In genomic region chr13:40667622-40667978, GRCh38 we compare ENCODE assay signal across 9 cellular contexts. TPM values are rescaled to one million over a fixed set of nuclear protein-coding genes. Genes with fewer than 3 reads are reported as not detected.
DNase-seq lines count a peak whose midpoint lies in the region; ATAC-seq, FAIRE-seq and TF ChIP-seq lines count a peak whose summit lies in the region.
"Had no signal": no experiment of that assay in that cellular context is flagged by ENCODE, and none has a peak within 500 bp of the region (broad histone marks: within the 10 kb centered on the region; RNA-seq: fewer than 3 reads in every experiment).

No MANE protein-coding gene starts in this region.

- peak overlapping the region; percentile 90; the same call in 1 of the 2 replicates for H2AFZ ChIP-seq in SK-N-SH (ENCODE audit: low read depth)
- H2AFZ ChIP-seq in GM12878 (ENCODE audit: control insufficient read depth, low read depth, low read length) = peak overlapping the region; percentile 7; the same call in 1 of the 2 replicates

- WGBS in SK-N-SH (ENCODE audit: low lambda C conversion rate) = 62% methylated on average over 5 of the region's 5 CpGs
- WGBS in GM12878 (ENCODE audit: insufficient coverage, insufficient replicate concordance, low lambda C conversion rate, missing lambda C conversion rate) = 0% methylated on average over 5 of the region's 5 CpGs
- WGBS in testis, 2 donors = 10 to 17% methylated on average over 5 of the region's 5 CpGs

- POLR2A ChIA-PET in SK-N-SH (lab: Yijun Ruan, JAX) = no interaction called here
- POLR2A ChIA-PET in GM12878 (lab: Charles Lee) = interaction anchor here (0.5 kb wide), 1 partner anchor 12 kb away, joined by 8 read pairs; no protein-coding TSS in a partner anchor

- peak overlapping the region; percentile 76 for H3K4me2 ChIP-seq in SK-N-SH
- H3K4me2 ChIP-seq in GM12878 (ENCODE audit: control insufficient read depth, insufficient read depth) = peak overlapping the region; percentile 72

- H3K27me3 ChIP-seq in SK-N-SH (ENCODE audit: insufficient read depth) = no peaks in the 10 kb centered on the region
- no peaks in the 10 kb centered on the region for H3K27me3 ChIP-seq in GM12878 (replicated peaks in 1 of 2; ENCODE audit: control insufficient read depth in 2 of 2, insufficient read depth in 2 of 2, low read length in 1 of 2)
- H3K27me3 ChIP-seq in left lung = no peaks in the 10 kb centered on the region
- H3K27me3 ChIP-seq in testis = no peaks in the 10 kb centered on the region

- SMC1A ChIA-PET in GM12878 (lab: Charles Lee; ENCODE audit: uncharacterized antibody, unreplicated experiment) = interaction anchor here (0.6 to 4.4 kb wide), 11 partner anchors 12 to 600 kb away, joined by 3 to 39 read pairs (median 4); no protein-coding TSS in a partner anchor

- TF ChIP-seq CTCF in SK-N-SH (IDR thresholded peaks at IDR 0.05) (no peak), GM12878 (IDR thresholded peaks at IDR 0.05 in 2 of 3, conservative IDR thresholded peaks at IDR 0.05 in 1 of 3; ENCODE audit: control insufficient read depth in 2 of 3, extremely low read depth in 1 of 3, insufficient read depth in 1 of 3, low read depth in 3 of 3, low read length in 3 of 3) (no peak), left lung (IDR thresholded peaks at IDR 0.05) (no peak), testis (IDR thresholded peaks at IDR 0.05) (no peak)

- CTCF ChIA-PET in SK-N-SH (lab: Yijun Ruan, JAX) = interaction anchor here (0.6 to 1.8 kb wide), 4 partner anchors 8 to 293 kb away, joined by 3 to 10 read pairs (median 3); no protein-coding TSS in a partner anchor
- CTCF ChIA-PET in GM12878 (lab: Yijun Ruan, JAX) = interaction anchor here (0.6 to 3.6 kb wide), 13 partner anchors 12 to 642 kb away, joined by 3 to 63 read pairs (median 3); no protein-coding TSS in a partner anchor

- H3K79me2 ChIP-seq in SK-N-SH (ENCODE audit: insufficient read depth) (peaks cover 19% of the 10 kb centered on the region), GM12878 (ENCODE audit: control insufficient read depth, insufficient read depth, low read length) (peaks cover 27% of the 10 kb centered on the region)

- H3K9ac ChIP-seq in SK-N-SH = peak overlapping the region; percentile 57; the same call in 1 of the 2 replicates
- peak overlapping the region; percentile 28; the same call in 1 of the 2 replicates for H3K9ac ChIP-seq in GM12878 (ENCODE audit: control insufficient read depth, insufficient read depth, low read length)

- H3K9me3 ChIP-seq in SK-N-SH (no peaks in the 10 kb centered on the region), GM12878 (replicated peaks; ENCODE audit: control insufficient read depth, insufficient read depth, low read length) (no peaks in the 10 kb centered on the region), left lung (no peaks in the 10 kb centered on the region), testis (no peaks in the 10 kb centered on the region)

- H3K9me2 ChIP-seq in SK-N-SH = no peaks in the 10 kb centered on the region

- intact Hi-C loops in GM12878 (cut with micrococcal nuclease; ENCODE audit: unreplicated experiment) (loop anchor here (5.0 kb wide), 1 partner anchor 110 kb away; no protein-coding TSS in a partner anchor), left lung (cut with DNase I) (no loop called here), testis (cut with DNase I; ENCODE audit: low total_unique reads) (loop anchor here (10.0 kb wide), 1 partner anchor 433 kb away; no protein-coding TSS in a partner anchor)

- RAD21 ChIA-PET in GM12878 (lab: Charles Lee; ENCODE audit: unreplicated experiment) = interaction anchor here (1.0 to 2.1 kb wide), 10 partner anchors 11 to 607 kb away, joined by 3 to 17 read pairs (median 4); no protein-coding TSS in a partner anchor

- TF ChIP-seq EP300 in SK-N-SH (IDR thresholded peaks at IDR 0.05; ENCODE audit: borderline replicate concordance in 1 of 2, low read depth in 1 of 2, low read length in 1 of 2) = no peak
- no peak for TF ChIP-seq EP300 in GM12878 (IDR thresholded peaks at IDR 0.05; ENCODE audit: borderline replicate concordance in 1 of 2, control insufficient read depth in 1 of 2, low read depth in 2 of 2, low read length in 2 of 2)

- peaks cover 6% of the 10 kb centered on the region for H3F3A ChIP-seq in SK-N-SH (replicated peaks; ENCODE audit: insufficient read depth)

- H3K4me1 ChIP-seq in SK-N-SH (ENCODE audit: control insufficient read depth in 1 of 2, insufficient read depth in 2 of 2, low read depth in 1 of 2, low read length in 1 of 2) = peaks cover 7 to 10% of the 10 kb centered on the region in 2 experiments; a peak in 3 of 4 replicates
- H3K4me1 ChIP-seq in GM12878 (ENCODE audit: control insufficient read depth, insufficient read depth, low read length) = peaks cover 6% of the 10 kb centered on the region
- H3K4me1 ChIP-seq in left lung = peaks cover 11 to 31% of the 10 kb centered on the region in 2 donors
- peaks cover 18% of the 10 kb centered on the region for H3K4me1 ChIP-seq in testis

- TF ChIP-seq RAD21 in SK-N-SH (IDR thresholded peaks at IDR 0.05; ENCODE audit: low read length) (no peak), GM12878 (IDR thresholded peaks at IDR 0.05; ENCODE audit: insufficient read depth, low read depth, low read length) (no peak)

- H3K27ac ChIP-seq in SK-N-SH (ENCODE audit: low read depth in 2 of 2, low read length in 1 of 2) (no peak overlapping the region), GM12878 (ENCODE audit: control insufficient read depth, insufficient read depth) (no peak overlapping the region), left lung (peak overlapping the region; percentile 97 to 98), testis (peak overlapping the region; percentile 82 to 99)
- H3K27ac ChIP-seq: 22Rv1 had no signal

- ATAC-seq in SK-N-SH treated with all-trans-retinoic acid at 6 μM for 48 hours (no peak), GM12878 (no peak), left lung (no peak), HG02970 (IDR thresholded peaks at IDR 0.05; ENCODE audit: low FRiP score, unreplicated experiment) (no peak), HG03196 (IDR thresholded peaks at IDR 0.05; ENCODE audit: unreplicated experiment) (no peak), GM18519 (IDR thresholded peaks at IDR 0.05; ENCODE audit: low FRiP score, unreplicated experiment) (no peak)

- H3K4me3 ChIP-seq in SK-N-SH (ENCODE audit: low read depth in 2 of 2, low read length in 1 of 2) (peak overlapping the region; percentile 71 to 81), GM12878 (peak overlapping the region; percentile 92), left lung (peak overlapping the region; percentile 73 to 93), testis (peak overlapping the region; percentile 91 to 95)

- H4K20me1 ChIP-seq in SK-N-SH (ENCODE audit: insufficient read depth) (no peaks in the 10 kb centered on the region), GM12878 (ENCODE audit: control insufficient read depth, insufficient read depth) (no peaks in the 10 kb centered on the region)

- FAIRE-seq in GM12878 (lab: Jason Lieb, UNC) = no peak

- in situ Hi-C loops in GM12878 (cut with MboI) = no loop called here

- DNase-seq in SK-N-SH (no peak), GM12878 (ENCODE audit: low read depth, low spot score) (no peak), left lung (no peak), testis (no peak)

- no TSS peak for BruUV-seq in GM12878 (replicated peaks; lab: Mats Ljungman, UMichigan)

- TF ChIP-seq POLR2A in GM12878 (IDR thresholded peaks at IDR 0.05; ENCODE audit: low read depth, low read length) (no peak), testis (IDR thresholded peaks at IDR 0.05) (no peak)

- H3K36me3 ChIP-seq in SK-N-SH (replicated peaks in 1 of 2; ENCODE audit: control insufficient read depth in 1 of 2, insufficient read depth in 2 of 2, low read length in 1 of 2) (no peaks in the 10 kb centered on the region), GM12878 (ENCODE audit: control insufficient read depth in 2 of 2, insufficient read depth in 2 of 2, low read length in 1 of 2) (no peaks in the 10 kb centered on the region), left lung (no peaks in the 10 kb centered on the region), testis (ENCODE audit: low read depth, missing control alignments) (no peaks in the 10 kb centered on the region)

TF ChIP-seq in SK-N-SH, 30 proteins besides CTCF, POLR2A, EP300 and RAD21 (continues in another document):
- no peak for TF ChIP-seq JUND (IDR thresholded peaks at IDR 0.05)

TF ChIP-seq in SK-N-SH treated with all-trans-retinoic acid at 6 μM for 48 hours, 23 proteins besides CTCF, POLR2A, EP300 and RAD21 (continues in another document):
- no peak for TF ChIP-seq PPARA (CRISPR knock-in tag; IDR thresholded peaks at IDR 0.05; ENCODE audit: borderline replicate concordance)
- TF ChIP-seq ZC3H10 (CRISPR knock-in tag; IDR thresholded peaks at IDR 0.05) = no peak
- no peak for TF ChIP-seq OSR1 (CRISPR knock-in tag; IDR thresholded peaks at IDR 0.05)
- no peak for TF ChIP-seq ZNF70 (CRISPR knock-in tag; IDR thresholded peaks at IDR 0.05)

TF ChIP-seq in GM12878, 131 proteins besides CTCF, POLR2A, EP300 and RAD21 (continues in another document):
- TF ChIP-seq SMC3 (IDR thresholded peaks at IDR 0.05; ENCODE audit: borderline replicate concordance, low read length) = no peak
- TF ChIP-seq KDM1A (IDR thresholded peaks at IDR 0.05; ENCODE audit: borderline replicate concordance) = no peak
- TF ChIP-seq CBX3 (IDR thresholded peaks at IDR 0.05; ENCODE audit: borderline replicate concordance, low read depth) = no peak
- no peak for TF ChIP-seq SREBF2 (IDR thresholded peaks at IDR 0.05; ENCODE audit: low read length)
- TF ChIP-seq POLR2AphosphoS5 (IDR thresholded peaks at IDR 0.05; ENCODE audit: low read length) = no peak

RNA-seq across cellular contexts. Expression of gene FOXO1, which starts 1.2 kb away (rescaled TPM):
- polyA plus RNA-seq in SK-N-SH (2012; rRNA removed) = 1.5 and 1.8 TPM in 2 replicates
- 1.8 and 1.9 TPM in 2 replicates for polyA plus RNA-seq in SK-N-SH (2012; cell fraction: cytosol; rRNA removed)
- 2.7 TPM in 2 replicates for polyA plus RNA-seq in SK-N-SH (2012; cell fraction: nucleus; rRNA removed)
- total RNA-seq in GM12878 (2013; cell fraction: nucleolus; rRNA removed) = 11.4 and 11.6 TPM in 2 replicates
- 0.65 and 0.96 TPM in 2 replicates for total RNA-seq in GM12878 (2014; rRNA removed)
- 0.88 and 1.1 TPM in 2 replicates for total RNA-seq in GM12878 (2014; rRNA removed; fragmentation: Illumina TruSeq; extraction: Trizol)
- 1.6 and 2.4 TPM in 2 replicates for total RNA-seq in GM12878 (2021)
- polyA plus RNA-seq in GM12878 (2011; ENCODE audit: low read depth) = 4.7 TPM
- 7.0 and 8.3 TPM in 2 replicates for polyA plus RNA-seq in GM12878 (2011; rRNA removed)
- polyA plus RNA-seq in GM12878 (2011; cell fraction: cytosol; rRNA removed) = 7.5 and 8.5 TPM in 2 replicates
- 6.3 and 8.8 TPM in 2 replicates for polyA plus RNA-seq in GM12878 (2011; cell fraction: nucleus; rRNA removed)
- polyA plus RNA-seq in GM12878 (2012) = 5.2 and 6.1 TPM in 2 replicates
- 1.4 and 1.6 TPM in 2 replicates for polyA plus RNA-seq in GM12878 (2014; fragmentation: Illumina TruSeq; extraction: Trizol)
- under 1 TPM; 0.64 to 0.72 TPM for polyA plus RNA-seq in GM12878 (2014; fragmentation: Nextera tagmentation; extraction: Ambion mirVana)
- 0.70 TPM in 2 replicates for polyA plus RNA-seq in GM12878 (2014; rRNA removed)
- under 1 TPM; 0.58 to 0.79 TPM for polyA plus RNA-seq in GM12878 (2016; fragmentation: Nextera tagmentation; extraction: Ambion mirVana)
- polyA minus RNA-seq in GM12878 (2011; rRNA and poly(A)+ RNA removed) = 20.9 and 28.1 TPM in 2 replicates
- 11.6 and 15.6 TPM in 2 replicates for polyA minus RNA-seq in GM12878 (2011; cell fraction: cytosol; rRNA and poly(A)+ RNA removed)
- 9.1 and 21.0 TPM in 2 replicates for polyA minus RNA-seq in GM12878 (2011; cell fraction: nucleus; rRNA and poly(A)+ RNA removed)
- total RNA-seq in left lung = 10 to 100 TPM; 19.3 to 24.0 TPM
- 10 to 100 TPM; 52.2 to 58.7 TPM for total RNA-seq in testis
- 19.5 TPM for polyA plus RNA-seq in testis (ENCODE audit: insufficient read depth, low read depth, low replicate concordance)

Comparison
In these comparisons a context has a peak if more than half of its experiments do, and no peak if none do; other contexts are left out.
1. H3K27ac ChIP-seq: peak in left lung (2 of 2) and testis (2 of 2); none in SK-N-SH (0 of 2) and GM12878 (single experiment).
2. intact Hi-C loops: an anchor here in GM12878 (5.0 kb wide) and testis (10.0 kb wide); none called in left lung.
3. Peak in every context shown above with its lines, with median percentiles within 50 percentile points of each other: H3K4me3 ChIP-seq.